In genomic region chr7:128738570-128739047, GRCh38 we compare ENCODE assay signal across 9 cellular contexts. TPM values are rescaled to one million over a fixed set of nuclear protein-coding genes. Genes with fewer than 3 reads are reported as not detected.
DNase-seq lines count a peak whose midpoint lies in the region; ATAC-seq, FAIRE-seq and TF ChIP-seq lines count a peak whose summit lies in the region.
"Had no signal": no experiment of that assay in that cellular context is flagged by ENCODE, and none has a peak within 500 bp of the region (broad histone marks: within the 10 kb centered on the region; RNA-seq: fewer than 3 reads in every experiment).

No MANE protein-coding gene starts in this region.

- POLR2A ChIA-PET in SK-N-SH (lab: Yijun Ruan, JAX), result interaction anchor here (0.9 to 2.6 kb wide), 5 partner anchors 9 to 72 kb away, joined by 3 to 19 read pairs (median 4); partner anchors contain the start of gene CCDC136

- H3K9ac ChIP-seq in SK-N-SH, result peak overlapping the region; percentile 97

- H3F3A ChIP-seq in SK-N-SH (replicated peaks; ENCODE audit: insufficient read depth), result peaks cover 37% of the 10 kb centered on the region

- FAIRE-seq in D721Med (lab: Jason Lieb, UNC), result no peak
- FAIRE-seq: TTC549 had no signal

- H4K20me1 ChIP-seq in SK-N-SH (ENCODE audit: insufficient read depth), result peaks cover 39% of the 10 kb centered on the region

- WGBS in SK-N-SH (ENCODE audit: low lambda C conversion rate), result 11% methylated on average over 8 of the region's 8 CpGs

- DNase-seq in GF-D8 (lab: John Stamatoyannopoulos, UW) (peak; percentile 7), HAP-1 (ENCODE audit: low spot score in 2 of 2) (no peak), SK-N-SH (peak; percentile 18), foreskin melanocyte (no peak), D721Med (ENCODE audit: insufficient read length, low spot score) (no peak)
- DNase-seq in stimulated activated CD4-positive, alpha-beta T cell treated with anti-CD3 and anti-CD28 coated beads, Interleukin-2, amount 100 ng/mL, for 48 hours, result no peak

- peak overlapping the region; percentile 82 for H3K4me2 ChIP-seq in SK-N-SH

- peak overlapping the region; percentile 94 to 96 for H3K27ac ChIP-seq in SK-N-SH (ENCODE audit: low read depth in 2 of 2, low read length in 1 of 2)

- peak; percentile 9 for ATAC-seq in esophagus mucosa

- H3K36me3 ChIP-seq in HAP-1 (replicated peaks) (no peaks in the 10 kb centered on the region; the same call in 1 of the 2 replicates), SK-N-SH (replicated peaks in 1 of 2; ENCODE audit: control insufficient read depth in 1 of 2, insufficient read depth in 2 of 2, low read length in 1 of 2) (peaks cover 0 to 5% of the 10 kb centered on the region in 2 experiments), neuron (ENCODE audit: insufficient read depth, low read length) (no peaks in the 10 kb centered on the region)

- peaks cover 45% of the 10 kb centered on the region for H3K79me2 ChIP-seq in SK-N-SH (ENCODE audit: insufficient read depth)

- H3K4me1 ChIP-seq in HAP-1 (peaks cover 25% of the 10 kb centered on the region), SK-N-SH (ENCODE audit: control insufficient read depth in 1 of 2, insufficient read depth in 2 of 2, low read depth in 1 of 2, low read length in 1 of 2) (peaks cover 18 to 26% of the 10 kb centered on the region in 2 experiments; a peak in 3 of 4 replicates), neuron (ENCODE audit: insufficient read depth, low read length) (peaks cover 17% of the 10 kb centered on the region)

- H3K9me3 ChIP-seq in HAP-1 (no peaks in the 10 kb centered on the region), SK-N-SH (no peaks in the 10 kb centered on the region), neuron (ENCODE audit: low read length) (no peaks in the 10 kb centered on the region)

- TF ChIP-seq EP300 in SK-N-SH (IDR thresholded peaks at IDR 0.05; ENCODE audit: borderline replicate concordance in 1 of 2, low read depth in 1 of 2, low read length in 1 of 2), result 0 out of 4 replicates have a peak, but pooled peaks of 1 of the 2 experiments have one; percentile 4

- TF ChIP-seq CTCF in SK-N-SH (IDR thresholded peaks at IDR 0.05) (no peak), D721Med (IDR thresholded peaks at IDR 0.05; ENCODE audit: insufficient read depth, missing control alignments) (no peak)

- in situ Hi-C loops in HAP-1 (cut with MboI; ENCODE audit: low sequenced_read_pairs), result no loop called here

- H2AFZ ChIP-seq in SK-N-SH (ENCODE audit: low read depth) (peak overlapping the region; percentile 78), neuron (ENCODE audit: low read depth, low read length) (peak overlapping the region; percentile 67)

- CTCF ChIA-PET in SK-N-SH (lab: Yijun Ruan, JAX), result interaction anchor here (0.6 to 5.1 kb wide), 13 partner anchors 13 to 721 kb away, joined by 3 to 31 read pairs (median 5); no protein-coding TSS in a partner anchor

- TF ChIP-seq RAD21 in SK-N-SH (IDR thresholded peaks at IDR 0.05; ENCODE audit: low read length), result no peak

- H3K27me3 ChIP-seq in HAP-1 (ENCODE audit: low read depth) (peaks cover 2% of the 10 kb centered on the region), SK-N-SH (ENCODE audit: insufficient read depth) (no peaks in the 10 kb centered on the region), neuron (ENCODE audit: insufficient read depth, low read length) (no peaks in the 10 kb centered on the region)

- no peaks in the 10 kb centered on the region for H3K9me2 ChIP-seq in SK-N-SH

- H3K4me3 ChIP-seq in HAP-1 (peak overlapping the region; percentile 95), SK-N-SH (ENCODE audit: low read depth in 2 of 2, low read length in 1 of 2) (peak overlapping the region; percentile 81 to 85), neuron (ENCODE audit: low read length) (peak overlapping the region; percentile 97)

TF ChIP-seq in SK-N-SH, 30 proteins besides CTCF, POLR2A, EP300 and RAD21:
- TF ChIP-seq FOSL2 (IDR thresholded peaks at IDR 0.05; ENCODE audit: borderline replicate concordance, low read depth) (no peak), FOXJ3 (CRISPR knock-in tag; IDR thresholded peaks at IDR 0.05) (no peak), FOXM1 (IDR thresholded peaks at IDR 0.05; ENCODE audit: low read depth) (no peak), POLR2AphosphoS5 (IDR thresholded peaks at IDR 0.05; ENCODE audit: low read depth, low read length) (no peak), TEAD4 (IDR thresholded peaks at IDR 0.05; ENCODE audit: borderline replicate concordance, insufficient read depth) (no peak), EZH2phosphoT487 (IDR thresholded peaks at IDR 0.05; ENCODE audit: borderline replicate concordance, low read depth) (no peak), PBX3 (IDR thresholded peaks at IDR 0.05) (no peak), MAX (IDR thresholded peaks at IDR 0.05; ENCODE audit: low read depth) (no peak), GABPA (IDR thresholded peaks at IDR 0.05; ENCODE audit: low read depth) (no peak), RFX5 (IDR thresholded peaks at IDR 0.05; ENCODE audit: low read length) (no peak), NFIC (IDR thresholded peaks at IDR 0.05; ENCODE audit: borderline replicate concordance) (no peak), CHD2 (IDR thresholded peaks at IDR 0.05; ENCODE audit: low read length, partially characterized antibody) (no peak), TAF1 (IDR thresholded peaks at IDR 0.05; ENCODE audit: borderline replicate concordance, low read depth, low read length) (no peak)

RNA-seq across cellular contexts. Expression of gene CALU, which starts 0.6 kb away (rescaled TPM):
- polyA plus RNA-seq in SK-N-SH (2012; rRNA removed), result 195 and 294 TPM in 2 replicates
- polyA plus RNA-seq in SK-N-SH (2012; cell fraction: cytosol; rRNA removed), result 313 and 373 TPM in 2 replicates
- 64.7 and 168 TPM in 2 replicates for polyA plus RNA-seq in SK-N-SH (2012; cell fraction: nucleus; rRNA removed)
- total RNA-seq in esophagus mucosa, result 21.4 TPM

RNA-seq across cellular contexts. Expression of gene OPN1SW, which starts 37.0 kb away (rescaled TPM):
- polyA plus RNA-seq in SK-N-SH (2012; rRNA removed), result 0.05 TPM in 1 of 2 replicates, not detected in the other
- polyA plus RNA-seq in SK-N-SH (2012; cell fraction: cytosol; rRNA removed), result 0.05 TPM in 1 of 2 replicates, not detected in the other
- polyA plus RNA-seq in SK-N-SH (2012; cell fraction: nucleus; rRNA removed), result 0.06 and 0.13 TPM in 2 replicates
- not detected for total RNA-seq in esophagus mucosa

RNA-seq across cellular contexts. Expression of gene CCDC136, which starts 53.2 kb away (rescaled TPM):
- polyA plus RNA-seq in SK-N-SH (2012; rRNA removed), result 48.4 and 65.3 TPM in 2 replicates
- polyA plus RNA-seq in SK-N-SH (2012; cell fraction: cytosol; rRNA removed), result 25.5 and 27.5 TPM in 2 replicates
- polyA plus RNA-seq in SK-N-SH (2012; cell fraction: nucleus; rRNA removed), result 197 and 232 TPM in 2 replicates
- 0.76 TPM for total RNA-seq in esophagus mucosa

Comparison
In these comparisons a context has a peak if more than half of its experiments do, and no peak if none do; other contexts are left out.
1. DNase-seq: peak in GF-D8 (single experiment) and SK-N-SH (single experiment); none in HAP-1 (0 of 2), foreskin melanocyte (single experiment), stimulated activated CD4-positive, alpha-beta T cell treated with anti-CD3 and anti-CD28 coated beads, Interleukin-2, amount 100 ng/mL, for 48 hours (0 of 2) and D721Med (single experiment).
2. Peak in every context shown above with its lines, with median percentiles within 50 percentile points of each other: H3K4me3 ChIP-seq.